In the genomic region with DNA sequence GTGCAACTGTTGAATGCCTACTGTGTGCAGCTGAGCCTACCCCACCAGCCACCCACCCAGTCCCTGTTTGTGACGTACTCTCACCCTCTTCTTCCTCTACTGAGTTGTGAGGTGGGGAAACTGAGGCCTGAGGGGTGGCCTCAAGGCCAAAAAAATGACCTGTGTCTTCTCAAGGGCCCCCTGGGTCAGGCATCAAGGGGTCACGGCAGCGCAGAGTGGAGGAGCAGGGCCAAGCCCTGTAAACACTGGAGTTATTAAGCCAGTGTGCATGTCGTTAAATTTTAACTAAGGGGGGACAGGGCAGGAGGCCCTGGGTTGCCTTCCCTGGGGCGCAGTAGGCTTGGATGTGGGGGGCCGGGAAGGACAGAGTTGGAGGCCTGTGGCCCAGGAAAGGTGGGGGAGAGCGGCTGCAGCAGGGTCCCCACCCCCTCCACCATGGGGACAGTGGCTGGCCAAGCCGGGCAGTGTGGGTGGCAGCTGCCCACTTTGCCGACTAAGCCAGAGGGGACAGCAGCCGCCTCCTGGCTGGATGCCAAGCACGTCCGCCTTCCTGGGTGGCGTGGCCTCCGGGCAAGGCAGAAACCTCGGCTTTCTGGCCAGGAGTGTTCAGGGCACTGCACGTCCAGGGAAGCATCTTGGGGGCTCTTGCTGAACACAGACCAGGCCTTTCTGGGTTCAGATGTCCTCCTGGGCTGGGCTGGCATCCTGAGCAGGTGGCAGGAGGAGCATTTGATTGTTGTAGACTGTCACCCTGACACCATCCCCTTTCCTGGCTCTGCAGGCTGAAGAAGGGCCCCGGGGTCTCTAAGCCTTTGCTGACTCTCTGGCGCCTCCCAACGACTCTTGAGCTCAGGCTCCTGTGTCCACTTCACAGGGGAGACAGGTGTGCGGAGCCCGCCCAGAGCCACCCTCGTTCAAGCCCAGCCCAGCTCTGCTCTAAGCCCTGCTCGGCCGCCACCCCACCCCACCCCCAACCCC, we compare ENCODE assay signal across 1 cellular context.
TF ChIP-seq lines count a peak whose summit lies in the region.

No MANE protein-coding gene starts in this region.

TF ChIP-seq in HepG2, 621 proteins besides CTCF, POLR2A, EP300 and RAD21 (continued from another document):
- peak; percentile 28 for TF ChIP-seq GATAD1 (CRISPR knock-in tag; IDR thresholded peaks at IDR 0.05)
- no peak for TF ChIP-seq ZNF207 (IDR thresholded peaks at IDR 0.05; ENCODE audit: borderline replicate concordance)
- no peak for TF ChIP-seq ZBTB42 (CRISPR knock-in tag; IDR thresholded peaks at IDR 0.05)
- no peak for TF ChIP-seq ELK4 (CRISPR knock-in tag; IDR thresholded peaks at IDR 0.05; ENCODE audit: borderline replicate concordance)
- no peak for TF ChIP-seq KLF6 (CRISPR knock-in tag; IDR thresholded peaks at IDR 0.05)
- TF ChIP-seq ARNT2 (CRISPR knock-in tag; IDR thresholded peaks at IDR 0.05; ENCODE audit: low read depth), result peak; percentile 69; the same call in 1 of the 2 replicates
- TF ChIP-seq TBL1XR1 (IDR thresholded peaks at IDR 0.05; ENCODE audit: borderline replicate concordance, low read length, partially characterized antibody), result no peak
- no peak for TF ChIP-seq CENPX (CRISPR knock-in tag; IDR thresholded peaks at IDR 0.05)
- peak; percentile 59; the same call in 1 of the 2 replicates for TF ChIP-seq MEF2D (CRISPR knock-in tag; IDR thresholded peaks at IDR 0.05)
- no peak for TF ChIP-seq EHMT2 (IDR thresholded peaks at IDR 0.05; ENCODE audit: borderline replicate concordance, low read depth, low read length)
- TF ChIP-seq TMF1 (CRISPR knock-in tag; IDR thresholded peaks at IDR 0.05; ENCODE audit: low read depth), result no peak; the same call in 1 of the 2 replicates
- TF ChIP-seq, protein P1, sequence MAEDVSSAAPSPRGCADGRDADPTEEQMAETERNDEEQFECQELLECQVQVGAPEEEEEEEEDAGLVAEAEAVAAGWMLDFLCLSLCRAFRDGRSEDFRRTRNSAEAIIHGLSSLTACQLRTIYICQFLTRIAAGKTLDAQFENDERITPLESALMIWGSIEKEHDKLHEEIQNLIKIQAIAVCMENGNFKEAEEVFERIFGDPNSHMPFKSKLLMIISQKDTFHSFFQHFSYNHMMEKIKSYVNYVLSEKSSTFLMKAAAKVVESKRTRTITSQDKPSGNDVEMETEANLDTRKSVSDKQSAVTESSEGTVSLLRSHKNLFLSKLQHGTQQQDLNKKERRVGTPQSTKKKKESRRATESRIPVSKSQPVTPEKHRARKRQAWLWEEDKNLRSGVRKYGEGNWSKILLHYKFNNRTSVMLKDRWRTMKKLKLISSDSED (CRISPR knock-in tag; IDR thresholded peaks at IDR 0.05), result no peak
- TF ChIP-seq ZNF17 (CRISPR knock-in tag; IDR thresholded peaks at IDR 0.05), result 0 out of 2 replicates have a peak, but pooled peaks have one; percentile 39
- TF ChIP-seq MYNN (CRISPR knock-in tag; IDR thresholded peaks at IDR 0.05; ENCODE audit: low read depth), result no peak
- TF ChIP-seq ARNT (IDR thresholded peaks at IDR 0.05), result no peak
- TF ChIP-seq ZNF7 (CRISPR knock-in tag; IDR thresholded peaks at IDR 0.05), result no peak
- TF ChIP-seq PHF20 (CRISPR knock-in tag; IDR thresholded peaks at IDR 0.05), result 0 out of 2 replicates have a peak, but pooled peaks have one; percentile 26
- TF ChIP-seq ELF3 (CRISPR knock-in tag; IDR thresholded peaks at IDR 0.05), result peak; percentile 25; the same call in 1 of the 2 replicates
- TF ChIP-seq, protein P2, sequence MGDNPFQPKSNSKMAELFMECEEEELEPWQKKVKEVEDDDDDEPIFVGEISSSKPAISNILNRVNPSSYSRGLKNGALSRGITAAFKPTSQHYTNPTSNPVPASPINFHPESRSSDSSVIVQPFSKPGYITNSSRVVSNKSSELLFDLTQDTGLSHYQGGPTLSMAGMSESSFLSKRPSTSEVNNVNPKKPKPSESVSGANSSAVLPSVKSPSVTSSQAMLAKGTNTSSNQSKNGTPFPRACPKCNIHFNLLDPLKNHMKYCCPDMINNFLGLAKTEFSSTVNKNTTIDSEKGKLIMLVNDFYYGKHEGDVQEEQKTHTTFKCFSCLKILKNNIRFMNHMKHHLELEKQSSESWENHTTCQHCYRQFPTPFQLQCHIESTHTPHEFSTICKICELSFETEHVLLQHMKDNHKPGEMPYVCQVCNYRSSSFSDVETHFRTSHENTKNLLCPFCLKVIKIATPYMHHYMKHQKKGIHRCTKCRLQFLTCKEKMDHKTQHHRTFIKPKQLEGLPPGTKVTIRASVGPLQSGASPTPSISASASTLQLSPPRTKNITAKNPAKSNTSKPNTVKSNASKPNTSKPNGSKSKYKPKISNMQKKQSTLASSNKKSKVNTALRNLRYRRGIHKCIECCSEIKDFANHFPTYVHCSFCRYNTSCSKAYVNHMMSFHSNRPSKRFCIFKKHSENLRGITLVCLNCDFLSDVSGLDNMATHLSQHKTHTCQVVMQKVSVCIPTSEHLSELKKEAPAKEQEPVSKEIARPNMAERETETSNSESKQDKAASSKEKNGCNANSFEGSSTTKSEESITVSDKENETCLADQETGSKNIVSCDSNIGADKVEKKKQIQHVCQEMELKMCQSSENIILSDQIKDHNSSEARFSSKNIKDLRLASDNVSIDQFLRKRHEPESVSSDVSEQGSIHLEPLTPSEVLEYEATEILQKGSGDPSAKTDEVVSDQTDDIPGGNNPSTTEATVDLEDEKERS (CRISPR knock-in tag; IDR thresholded peaks at IDR 0.05), result no peak
- no peak for TF ChIP-seq TIGD3 (CRISPR knock-in tag; IDR thresholded peaks at IDR 0.05; ENCODE audit: borderline replicate concordance)
- no peak for TF ChIP-seq HOXA9 (CRISPR knock-in tag; IDR thresholded peaks at IDR 0.05; ENCODE audit: borderline replicate concordance)
- TF ChIP-seq PAWR (CRISPR knock-in tag; IDR thresholded peaks at IDR 0.05; ENCODE audit: borderline replicate concordance), result no peak
- TF ChIP-seq, protein P3, sequence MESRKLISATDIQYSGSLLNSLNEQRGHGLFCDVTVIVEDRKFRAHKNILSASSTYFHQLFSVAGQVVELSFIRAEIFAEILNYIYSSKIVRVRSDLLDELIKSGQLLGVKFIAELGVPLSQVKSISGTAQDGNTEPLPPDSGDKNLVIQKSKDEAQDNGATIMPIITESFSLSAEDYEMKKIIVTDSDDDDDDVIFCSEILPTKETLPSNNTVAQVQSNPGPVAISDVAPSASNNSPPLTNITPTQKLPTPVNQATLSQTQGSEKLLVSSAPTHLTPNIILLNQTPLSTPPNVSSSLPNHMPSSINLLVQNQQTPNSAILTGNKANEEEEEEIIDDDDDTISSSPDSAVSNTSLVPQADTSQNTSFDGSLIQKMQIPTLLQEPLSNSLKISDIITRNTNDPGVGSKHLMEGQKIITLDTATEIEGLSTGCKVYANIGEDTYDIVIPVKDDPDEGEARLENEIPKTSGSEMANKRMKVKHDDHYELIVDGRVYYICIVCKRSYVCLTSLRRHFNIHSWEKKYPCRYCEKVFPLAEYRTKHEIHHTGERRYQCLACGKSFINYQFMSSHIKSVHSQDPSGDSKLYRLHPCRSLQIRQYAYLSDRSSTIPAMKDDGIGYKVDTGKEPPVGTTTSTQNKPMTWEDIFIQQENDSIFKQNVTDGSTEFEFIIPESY (CRISPR knock-in tag; IDR thresholded peaks at IDR 0.05), result no peak
- TF ChIP-seq PCBP2 (optimal IDR thresholded peaks at IDR 0.05; ENCODE audit: low read depth, low read length, poor library complexity, severe bottlenecking), result no peak
- TF ChIP-seq ZFP37 (CRISPR knock-in tag; IDR thresholded peaks at IDR 0.05; ENCODE audit: borderline replicate concordance), result no peak
- TF ChIP-seq BORCS8-MEF2B (CRISPR knock-in tag; IDR thresholded peaks at IDR 0.05), result peak; percentile 30; the same call in 1 of the 2 replicates
- TF ChIP-seq ZNF773 (CRISPR knock-in tag; IDR thresholded peaks at IDR 0.05; ENCODE audit: borderline replicate concordance), result no peak
- TF ChIP-seq CBX1 (IDR thresholded peaks at IDR 0.05; ENCODE audit: low read depth), result no peak
- no peak for TF ChIP-seq HOXA5 (CRISPR knock-in tag; IDR thresholded peaks at IDR 0.05)
- no peak for TF ChIP-seq NR1H2 (CRISPR knock-in tag; IDR thresholded peaks at IDR 0.05; ENCODE audit: borderline replicate concordance, low read depth)
